In genomic region chr5:69368458-69369368, GRCh38 we compare ENCODE assay signal across 8 cellular contexts. TPM values are rescaled to one million over a fixed set of nuclear protein-coding genes. Genes with fewer than 3 reads are reported as not detected.
A peak's percentile ranks its signal among the peaks of the same experiment; 100 is the strongest.
DNase-seq lines count a peak whose midpoint lies in the region; ATAC-seq, FAIRE-seq and TF ChIP-seq lines count a peak whose summit lies in the region.

No MANE protein-coding gene starts in this region.

- FAIRE-seq in HepG2 (lab: Jason Lieb, UNC) = no peak

- TF ChIP-seq POLR2A in HepG2 (IDR thresholded peaks at IDR 0.05; ENCODE audit: insufficient read depth in 1 of 2, low read depth in 2 of 2, low read length in 2 of 2) = peak in 1 of 2 experiments; percentile 27; a peak in 1 of 4 replicates

- peaks cover 12% of the 10 kb centered on the region for H4K20me1 ChIP-seq in HepG2 (ENCODE audit: insufficient read depth, low read length)

- POLR2A ChIA-PET in HepG2 (lab: Yijun Ruan, JAX) = interaction anchor here (1.1 to 1.2 kb wide), 2 partner anchors 84 to 149 kb away, joined by 3 to 5 read pairs; no protein-coding TSS in a partner anchor

- no peaks in the 10 kb centered on the region for H3K27me3 ChIP-seq in SJSA1 (replicated peaks)
- no peaks in the 10 kb centered on the region; a peak in 1 of 5 replicates for H3K27me3 ChIP-seq in HepG2 (ENCODE audit: control insufficient read depth in 1 of 2, insufficient read depth in 2 of 2, low read length in 2 of 2)
- H3K27me3 ChIP-seq in stomach smooth muscle (ENCODE audit: control insufficient read depth in 1 of 2, insufficient read depth in 2 of 2, low read length in 2 of 2) = no peaks in the 10 kb centered on the region

- intact Hi-C loops in HepG2 (cut with micrococcal nuclease; ENCODE audit: unreplicated experiment) = loop anchor here (1.0 kb wide), 1 partner anchor 275 kb away; no protein-coding TSS in a partner anchor

- H3K79me2 ChIP-seq in HepG2 (ENCODE audit: insufficient read depth, low read length) = peaks cover 78% of the 10 kb centered on the region

- H3K9me3 ChIP-seq in SJSA1 (replicated peaks) (no peaks in the 10 kb centered on the region), HepG2 (ENCODE audit: low read length) (no peaks in the 10 kb centered on the region), stomach smooth muscle (ENCODE audit: control insufficient read depth in 2 of 2, low read length in 2 of 2) (no peaks in the 10 kb centered on the region)

- no peaks in the 10 kb centered on the region for H3K27me3 Mint-ChIP-seq in central memory CD8-positive, alpha-beta T cell

- H3K9ac ChIP-seq in HepG2 (ENCODE audit: insufficient read depth, low read depth, low read length) = peak overlapping the region; percentile 95
- peak overlapping the region; percentile 97 to 99 for H3K9ac ChIP-seq in stomach smooth muscle (ENCODE audit: low read length in 2 of 2)

- H3K36me3 ChIP-seq in SJSA1 = peaks cover 55% of the 10 kb centered on the region
- H3K36me3 ChIP-seq in HepG2 (replicated peaks in 1 of 2; ENCODE audit: control insufficient read depth in 1 of 2, insufficient read depth in 2 of 2, low read length in 2 of 2) = peaks cover 1 to 23% of the 10 kb centered on the region in 2 experiments; a peak in 2 of 5 replicates
- H3K36me3 ChIP-seq in stomach smooth muscle (ENCODE audit: control insufficient read depth in 2 of 2, insufficient read depth in 2 of 2, low read length in 2 of 2) = peaks cover 11 to 19% of the 10 kb centered on the region in 2 donors

- in situ Hi-C loops in HepG2 (cut with HindIII; ENCODE audit: extremely low pct_ligation_motif_present, low pct_unique_long_range_greater_than_20kb) = no loop called here

- CTCF ChIA-PET in HepG2 (lab: Yijun Ruan, JAX; ENCODE audit: low intra/inter-chr PET ratio, low total read pairs) = no interaction called here

- peak overlapping the region; percentile 100 for H3K27ac ChIP-seq in SJSA1
- H3K27ac ChIP-seq in HepG2 (ENCODE audit: extremely low read length, insufficient read depth, low read length) = peak overlapping the region; percentile 100
- peak overlapping the region; percentile 97 for H3K27ac ChIP-seq in stomach smooth muscle (ENCODE audit: low read length)

- H3K4me1 ChIP-seq in SJSA1 (replicated peaks) = peaks cover 13% of the 10 kb centered on the region
- H3K4me1 ChIP-seq in HepG2 (ENCODE audit: insufficient read depth, low read length) = peaks cover 41% of the 10 kb centered on the region
- H3K4me1 ChIP-seq in stomach smooth muscle (ENCODE audit: control insufficient read depth, insufficient read depth, low read length) = peaks cover 14% of the 10 kb centered on the region

- H3K27ac Mint-ChIP-seq in central memory CD8-positive, alpha-beta T cell (ENCODE audit: low read depth) = peak overlapping the region; percentile 98

- H3K4me3 ChIP-seq in GM12864 (ENCODE audit: low read depth, low read length) (peak overlapping the region; percentile 84), SJSA1 (peak overlapping the region; percentile 89), HepG2 (replicated peaks in 1 of 3; ENCODE audit: insufficient read depth in 1 of 3, low read depth in 2 of 3, low read length in 3 of 3) (peak overlapping the region; percentile 88 to 99 (median 93)), stomach smooth muscle (ENCODE audit: low read length in 2 of 2) (peak overlapping the region; percentile 94)

- no peak overlapping the region for H2AFZ ChIP-seq in HepG2 (ENCODE audit: low read length)

- no peak for TF ChIP-seq RAD21 in HepG2 (CRISPR knock-in tag; IDR thresholded peaks at IDR 0.05)

- TF ChIP-seq CTCF in GM12864 (IDR thresholded peaks at IDR 0.05; ENCODE audit: low read depth, low read length, missing control alignments) (no peak), HepG2 (CRISPR knock-in tag; IDR thresholded peaks at IDR 0.05) (no peak)

- WGBS in HepG2 (ENCODE audit: low lambda C conversion rate) = 1% methylated on average over 24 of the region's 42 CpGs

- TF ChIP-seq EP300 in HepG2 (IDR thresholded peaks at IDR 0.05; ENCODE audit: low read depth in 2 of 2, low read length in 2 of 2) = no peak
- TF ChIP-seq EP300 in HepG2 (CRISPR knock-in tag; IDR thresholded peaks at IDR 0.05; ENCODE audit: borderline replicate concordance) = no peak

- H3K9me3 Mint-ChIP-seq in central memory CD8-positive, alpha-beta T cell = no peaks in the 10 kb centered on the region

- peak overlapping the region; percentile 81 for H3K4me2 ChIP-seq in HepG2 (ENCODE audit: low read depth, low read length)

- DNase-seq in GM12864 (ENCODE audit: low read depth) (no peak), SJSA1 (ENCODE audit: low read depth in 1 of 2, low spot score in 2 of 2) (peak in 1 of 2 experiments; percentile 56), HepG2 (ENCODE audit: low spot score) (peak; percentile 57), NCI-H2107 treated with DMSO at 0.1 percent for 48 hours (lab: John Stamatoyannopoulos, UW; ENCODE audit: unreplicated experiment) (no peak)
- DNase-seq in central memory CD8-positive, alpha-beta T cell (ENCODE audit: low spot score in 2 of 2) = no peak

- ATAC-seq in HG02870 (IDR thresholded peaks at IDR 0.05; ENCODE audit: unreplicated experiment) (peak; percentile 22), HepG2 (peak; percentile 24), HG02763 (IDR thresholded peaks at IDR 0.05; ENCODE audit: unreplicated experiment) (no peak)
- peak; percentile 9 for ATAC-seq in central memory CD8-positive, alpha-beta T cell (replicated peaks; ENCODE audit: extremely low read depth, poor library complexity, severe bottlenecking)

- H3K36me3 Mint-ChIP-seq in central memory CD8-positive, alpha-beta T cell (ENCODE audit: insufficient read depth) = peaks cover 49% of the 10 kb centered on the region

- H3K4me1 Mint-ChIP-seq in central memory CD8-positive, alpha-beta T cell = peaks cover 30% of the 10 kb centered on the region

- TSS peak; percentile 78 for BruUV-seq in HepG2 (replicated peaks; lab: Mats Ljungman, UMichigan)

- peak overlapping the region; percentile 90 for H3K4me3 Mint-ChIP-seq in central memory CD8-positive, alpha-beta T cell

RNA-seq across cellular contexts. Expression of gene AK6, which starts 0.6 kb away (rescaled TPM):
- total RNA-seq in SJSA1 (2014; rRNA removed; shearing (Covaris generic)) = 65.2 and 65.3 TPM in 2 replicates
- 77.2 and 123 TPM in 2 replicates for total RNA-seq in HepG2 (2016; rRNA removed; fragmentation: Illumina TruSeq; extraction: Trizol)
- 19.9 and 26.6 TPM in 2 replicates for total RNA-seq in HepG2 (2016; cell fraction: cytosol; rRNA removed; fragmentation: Illumina TruSeq; extraction: Trizol; ENCODE audit: low read depth)
- total RNA-seq in HepG2 (2016; cell fraction: insoluble cytoplasmic fraction; rRNA removed; fragmentation: Illumina TruSeq; extraction: Trizol) = 86.9 and 113 TPM in 2 replicates
- 29.6 and 39.6 TPM in 2 replicates for total RNA-seq in HepG2 (2016; cell fraction: membrane; rRNA removed; fragmentation: Illumina TruSeq; extraction: Trizol)
- 30.1 and 40.3 TPM in 2 replicates for total RNA-seq in HepG2 (2016; cell fraction: nucleus; rRNA removed; fragmentation: Illumina TruSeq; extraction: Trizol)
- 23.9 and 31.1 TPM in 2 replicates for polyA plus RNA-seq in HepG2 (2011; rRNA removed)
- 7.2 and 13.4 TPM in 2 replicates for polyA plus RNA-seq in HepG2 (2011; cell fraction: cytosol; rRNA removed)
- 5.2 and 7.5 TPM in 2 replicates for polyA plus RNA-seq in HepG2 (2011; cell fraction: nucleus; rRNA removed)
- polyA plus RNA-seq in HepG2 (2012) = 58.7 and 68.0 TPM in 2 replicates
- 27.2 and 28.8 TPM in 2 replicates for polyA plus RNA-seq in HepG2 (2016; cell fraction: cytosol; fragmentation: Illumina TruSeq; extraction: Trizol; ENCODE audit: low read depth)
- polyA plus RNA-seq in HepG2 (2016; cell fraction: insoluble cytoplasmic fraction; fragmentation: Illumina TruSeq; extraction: Trizol; ENCODE audit: low read depth) = 115 and 135 TPM in 2 replicates
- polyA plus RNA-seq in HepG2 (2016; cell fraction: membrane; fragmentation: Illumina TruSeq; extraction: Trizol; ENCODE audit: low read depth) = 30.4 and 34.6 TPM in 2 replicates
- polyA plus RNA-seq in HepG2 (2016; cell fraction: nucleus; fragmentation: Illumina TruSeq; extraction: Trizol; ENCODE audit: insufficient read depth, low read depth) = 58.3 and 67.4 TPM in 2 replicates
- polyA minus RNA-seq in HepG2 (2011; rRNA and poly(A)+ RNA removed; ENCODE audit: low replicate concordance) = 1.1 and 3.2 TPM in 2 replicates
- polyA minus RNA-seq in HepG2 (2011; cell fraction: cytosol; rRNA and poly(A)+ RNA removed) = 8.1 and 9.9 TPM in 2 replicates
- 8.4 and 11.6 TPM in 2 replicates for polyA minus RNA-seq in HepG2 (2011; cell fraction: nucleus; rRNA and poly(A)+ RNA removed)

RNA-seq across cellular contexts. Expression of gene TAF9, which starts 0.6 kb away (rescaled TPM):
- total RNA-seq in SJSA1 (2014; rRNA removed; shearing (Covaris generic)) = 114 and 118 TPM in 2 replicates
- 113 and 158 TPM in 2 replicates for total RNA-seq in HepG2 (2016; rRNA removed; fragmentation: Illumina TruSeq; extraction: Trizol)
- total RNA-seq in HepG2 (2016; cell fraction: cytosol; rRNA removed; fragmentation: Illumina TruSeq; extraction: Trizol; ENCODE audit: low read depth) = 89.1 and 123 TPM in 2 replicates
- total RNA-seq in HepG2 (2016; cell fraction: insoluble cytoplasmic fraction; rRNA removed; fragmentation: Illumina TruSeq; extraction: Trizol) = 117 and 158 TPM in 2 replicates
- 138 and 162 TPM in 2 replicates for total RNA-seq in HepG2 (2016; cell fraction: membrane; rRNA removed; fragmentation: Illumina TruSeq; extraction: Trizol)
- total RNA-seq in HepG2 (2016; cell fraction: nucleus; rRNA removed; fragmentation: Illumina TruSeq; extraction: Trizol) = 53.5 and 61.0 TPM in 2 replicates
- 163 and 218 TPM in 2 replicates for polyA plus RNA-seq in HepG2 (2011; rRNA removed)
- polyA plus RNA-seq in HepG2 (2011; cell fraction: cytosol; rRNA removed) = 120 and 161 TPM in 2 replicates
- 61.6 and 88.4 TPM in 2 replicates for polyA plus RNA-seq in HepG2 (2011; cell fraction: nucleus; rRNA removed)
- polyA plus RNA-seq in HepG2 (2012) = 126 and 134 TPM in 2 replicates
- 140 and 201 TPM in 2 replicates for polyA plus RNA-seq in HepG2 (2016; cell fraction: cytosol; fragmentation: Illumina TruSeq; extraction: Trizol; ENCODE audit: low read depth)
- 215 and 221 TPM in 2 replicates for polyA plus RNA-seq in HepG2 (2016; cell fraction: insoluble cytoplasmic fraction; fragmentation: Illumina TruSeq; extraction: Trizol; ENCODE audit: low read depth)
- polyA plus RNA-seq in HepG2 (2016; cell fraction: membrane; fragmentation: Illumina TruSeq; extraction: Trizol; ENCODE audit: low read depth) = 169 and 209 TPM in 2 replicates
- polyA plus RNA-seq in HepG2 (2016; cell fraction: nucleus; fragmentation: Illumina TruSeq; extraction: Trizol; ENCODE audit: insufficient read depth, low read depth) = 106 and 107 TPM in 2 replicates
- polyA minus RNA-seq in HepG2 (2011; rRNA and poly(A)+ RNA removed; ENCODE audit: low replicate concordance) = 35.6 and 91.9 TPM in 2 replicates
- polyA minus RNA-seq in HepG2 (2011; cell fraction: cytosol; rRNA and poly(A)+ RNA removed) = 50.7 and 61.5 TPM in 2 replicates
- polyA minus RNA-seq in HepG2 (2011; cell fraction: nucleus; rRNA and poly(A)+ RNA removed) = 67.7 and 76.2 TPM in 2 replicates

RNA-seq across cellular contexts. Expression of gene RAD17, which starts 0.9 kb away (rescaled TPM):
- total RNA-seq in SJSA1 (2014; rRNA removed; shearing (Covaris generic)) = 27.3 and 30.0 TPM in 2 replicates
- total RNA-seq in HepG2 (2016; rRNA removed; fragmentation: Illumina TruSeq; extraction: Trizol) = 25.9 and 29.8 TPM in 2 replicates
- total RNA-seq in HepG2 (2016; cell fraction: cytosol; rRNA removed; fragmentation: Illumina TruSeq; extraction: Trizol; ENCODE audit: low read depth) = 9.4 and 11.1 TPM in 2 replicates
- 25.6 and 26.4 TPM in 2 replicates for total RNA-seq in HepG2 (2016; cell fraction: insoluble cytoplasmic fraction; rRNA removed; fragmentation: Illumina TruSeq; extraction: Trizol)
- total RNA-seq in HepG2 (2016; cell fraction: membrane; rRNA removed; fragmentation: Illumina TruSeq; extraction: Trizol) = 23.9 and 26.0 TPM in 2 replicates
- total RNA-seq in HepG2 (2016; cell fraction: nucleus; rRNA removed; fragmentation: Illumina TruSeq; extraction: Trizol) = 27.9 and 35.1 TPM in 2 replicates
- 23.7 and 24.0 TPM in 2 replicates for polyA plus RNA-seq in HepG2 (2011; rRNA removed)
- polyA plus RNA-seq in HepG2 (2011; cell fraction: cytosol; rRNA removed) = 8.5 and 9.4 TPM in 2 replicates
- 22.9 and 25.3 TPM in 2 replicates for polyA plus RNA-seq in HepG2 (2011; cell fraction: nucleus; rRNA removed)
- 15.5 and 20.1 TPM in 2 replicates for polyA plus RNA-seq in HepG2 (2012)
- 4.9 and 6.9 TPM in 2 replicates for polyA plus RNA-seq in HepG2 (2016; cell fraction: cytosol; fragmentation: Illumina TruSeq; extraction: Trizol; ENCODE audit: low read depth)
- 25.8 and 28.2 TPM in 2 replicates for polyA plus RNA-seq in HepG2 (2016; cell fraction: insoluble cytoplasmic fraction; fragmentation: Illumina TruSeq; extraction: Trizol; ENCODE audit: low read depth)
- 14.6 and 15.5 TPM in 2 replicates for polyA plus RNA-seq in HepG2 (2016; cell fraction: membrane; fragmentation: Illumina TruSeq; extraction: Trizol; ENCODE audit: low read depth)
- 41.9 and 44.3 TPM in 2 replicates for polyA plus RNA-seq in HepG2 (2016; cell fraction: nucleus; fragmentation: Illumina TruSeq; extraction: Trizol; ENCODE audit: insufficient read depth, low read depth)
- polyA minus RNA-seq in HepG2 (2011; rRNA and poly(A)+ RNA removed; ENCODE audit: low replicate concordance) = 34.2 and 35.8 TPM in 2 replicates
- 9.0 and 12.0 TPM in 2 replicates for polyA minus RNA-seq in HepG2 (2011; cell fraction: cytosol; rRNA and poly(A)+ RNA removed)
- polyA minus RNA-seq in HepG2 (2011; cell fraction: nucleus; rRNA and poly(A)+ RNA removed) = 56.1 and 59.7 TPM in 2 replicates

RNA-seq across cellular contexts. Expression of gene CCDC125, which starts 36.1 kb away (rescaled TPM):
- total RNA-seq in SJSA1 (2014; rRNA removed; shearing (Covaris generic)) = 2.4 and 4.4 TPM in 2 replicates
- 7.5 and 12.4 TPM in 2 replicates for total RNA-seq in HepG2 (2016; rRNA removed; fragmentation: Illumina TruSeq; extraction: Trizol)
- 6.2 and 6.8 TPM in 2 replicates for total RNA-seq in HepG2 (2016; cell fraction: cytosol; rRNA removed; fragmentation: Illumina TruSeq; extraction: Trizol; ENCODE audit: low read depth)
- 8.2 and 10.5 TPM in 2 replicates for total RNA-seq in HepG2 (2016; cell fraction: insoluble cytoplasmic fraction; rRNA removed; fragmentation: Illumina TruSeq; extraction: Trizol)
- 5.3 and 5.8 TPM in 2 replicates for total RNA-seq in HepG2 (2016; cell fraction: membrane; rRNA removed; fragmentation: Illumina TruSeq; extraction: Trizol)
- 5.4 and 7.7 TPM in 2 replicates for total RNA-seq in HepG2 (2016; cell fraction: nucleus; rRNA removed; fragmentation: Illumina TruSeq; extraction: Trizol)
- polyA plus RNA-seq in HepG2 (2011; rRNA removed) = 3.6 and 5.3 TPM in 2 replicates
- polyA plus RNA-seq in HepG2 (2011; cell fraction: cytosol; rRNA removed) = 1.7 and 2.2 TPM in 2 replicates
- polyA plus RNA-seq in HepG2 (2011; cell fraction: nucleus; rRNA removed) = 4.8 and 5.1 TPM in 2 replicates
- polyA plus RNA-seq in HepG2 (2012) = 4.0 and 7.1 TPM in 2 replicates
- 0.85 and 1.3 TPM in 2 replicates for polyA plus RNA-seq in HepG2 (2016; cell fraction: cytosol; fragmentation: Illumina TruSeq; extraction: Trizol; ENCODE audit: low read depth)
- polyA plus RNA-seq in HepG2 (2016; cell fraction: insoluble cytoplasmic fraction; fragmentation: Illumina TruSeq; extraction: Trizol; ENCODE audit: low read depth) = 8.6 and 9.1 TPM in 2 replicates
- 2.4 and 2.7 TPM in 2 replicates for polyA plus RNA-seq in HepG2 (2016; cell fraction: membrane; fragmentation: Illumina TruSeq; extraction: Trizol; ENCODE audit: low read depth)
- polyA plus RNA-seq in HepG2 (2016; cell fraction: nucleus; fragmentation: Illumina TruSeq; extraction: Trizol; ENCODE audit: insufficient read depth, low read depth) = 9.9 and 11.3 TPM in 2 replicates
- polyA minus RNA-seq in HepG2 (2011; rRNA and poly(A)+ RNA removed; ENCODE audit: low replicate concordance) = 1.7 and 4.1 TPM in 2 replicates
- 4.3 and 5.8 TPM in 2 replicates for polyA minus RNA-seq in HepG2 (2011; cell fraction: cytosol; rRNA and poly(A)+ RNA removed)
- 8.6 and 14.5 TPM in 2 replicates for polyA minus RNA-seq in HepG2 (2011; cell fraction: nucleus; rRNA and poly(A)+ RNA removed)

RNA-seq across cellular contexts. Expression of gene MARVELD2, which starts 46.2 kb away (rescaled TPM):
- total RNA-seq in SJSA1 (2014; rRNA removed; shearing (Covaris generic)) = 0.13 and 0.16 TPM in 2 replicates
- 13.0 and 15.4 TPM in 2 replicates for total RNA-seq in HepG2 (2016; rRNA removed; fragmentation: Illumina TruSeq; extraction: Trizol)
- total RNA-seq in HepG2 (2016; cell fraction: cytosol; rRNA removed; fragmentation: Illumina TruSeq; extraction: Trizol; ENCODE audit: low read depth) = 7.1 and 7.3 TPM in 2 replicates
- 12.0 and 14.4 TPM in 2 replicates for total RNA-seq in HepG2 (2016; cell fraction: insoluble cytoplasmic fraction; rRNA removed; fragmentation: Illumina TruSeq; extraction: Trizol)
- total RNA-seq in HepG2 (2016; cell fraction: membrane; rRNA removed; fragmentation: Illumina TruSeq; extraction: Trizol) = 8.1 and 9.4 TPM in 2 replicates
- total RNA-seq in HepG2 (2016; cell fraction: nucleus; rRNA removed; fragmentation: Illumina TruSeq; extraction: Trizol) = 14.4 and 14.8 TPM in 2 replicates
- 10.7 and 11.1 TPM in 2 replicates for polyA plus RNA-seq in HepG2 (2011; rRNA removed)
- 8.3 and 11.7 TPM in 2 replicates for polyA plus RNA-seq in HepG2 (2011; cell fraction: cytosol; rRNA removed)
- 3.0 and 4.0 TPM in 2 replicates for polyA plus RNA-seq in HepG2 (2011; cell fraction: nucleus; rRNA removed)
- 6.6 and 7.6 TPM in 2 replicates for polyA plus RNA-seq in HepG2 (2012)
- 1.1 TPM in 2 replicates for polyA plus RNA-seq in HepG2 (2016; cell fraction: cytosol; fragmentation: Illumina TruSeq; extraction: Trizol; ENCODE audit: low read depth)
- polyA plus RNA-seq in HepG2 (2016; cell fraction: insoluble cytoplasmic fraction; fragmentation: Illumina TruSeq; extraction: Trizol; ENCODE audit: low read depth) = 7.6 and 8.3 TPM in 2 replicates
- polyA plus RNA-seq in HepG2 (2016; cell fraction: membrane; fragmentation: Illumina TruSeq; extraction: Trizol; ENCODE audit: low read depth) = 2.7 and 3.0 TPM in 2 replicates
- 11.7 and 12.6 TPM in 2 replicates for polyA plus RNA-seq in HepG2 (2016; cell fraction: nucleus; fragmentation: Illumina TruSeq; extraction: Trizol; ENCODE audit: insufficient read depth, low read depth)
- polyA minus RNA-seq in HepG2 (2011; rRNA and poly(A)+ RNA removed; ENCODE audit: low replicate concordance) = 20.4 and 23.3 TPM in 2 replicates
- 15.7 and 20.1 TPM in 2 replicates for polyA minus RNA-seq in HepG2 (2011; cell fraction: cytosol; rRNA and poly(A)+ RNA removed)
- polyA minus RNA-seq in HepG2 (2011; cell fraction: nucleus; rRNA and poly(A)+ RNA removed) = 12.5 and 18.4 TPM in 2 replicates
